Comparison of ENCODE assay signal across 23 cellular contexts in the genomic region with DNA sequence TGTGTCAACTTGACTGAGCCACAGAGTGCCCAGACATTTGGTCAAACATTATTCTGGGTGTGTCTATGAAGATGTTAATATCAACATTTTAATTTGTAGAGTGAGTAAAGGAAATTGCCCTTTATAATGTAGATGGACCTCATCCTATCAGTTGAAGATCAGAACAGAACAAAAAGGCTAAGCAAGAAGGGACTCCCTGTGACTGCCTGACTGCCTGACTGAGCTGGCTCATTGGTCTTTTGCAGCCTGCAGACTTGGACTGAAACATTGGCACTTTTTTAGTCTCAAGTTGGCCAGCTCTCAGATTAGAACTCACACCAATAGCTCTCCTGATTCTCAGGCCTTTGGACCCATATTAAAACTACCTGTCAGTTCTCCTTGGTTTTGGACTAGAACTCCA.
DNase-seq lines count a peak whose midpoint lies in the region; ATAC-seq, FAIRE-seq and TF ChIP-seq lines count a peak whose summit lies in the region.
"Had no signal": no experiment of that assay in that cellular context is flagged by ENCODE, and none has a peak within 500 bp of the region (broad histone marks: within the 10 kb centered on the region; RNA-seq: fewer than 3 reads in every experiment).

No MANE protein-coding gene starts in this region.

- H3K9me3 ChIP-seq in H1 (ENCODE audit: insufficient read depth in 2 of 2, low read depth in 1 of 2, low read length in 1 of 2), result no peaks in the 10 kb centered on the region
- H3K9me3 ChIP-seq: A549; BE2C; BLaER1 treated with 17β-estradiol and CSF1 and Interleukin-3, amounts not matched to agents 10 nM and 100 nM had no signal

- no peak overlapping the region for H2AK5ac ChIP-seq in H1 (ENCODE audit: low read depth, low read length)
- no peak overlapping the region for H2AK5ac ChIP-seq in mesendoderm (ENCODE audit: low read length)

- ATAC-seq in GM21526 (IDR thresholded peaks at IDR 0.05; ENCODE audit: low FRiP score, unreplicated experiment) (no peak), GM21825 (IDR thresholded peaks at IDR 0.05; ENCODE audit: unreplicated experiment) (no peak)
- ATAC-seq: A549 had no signal

- H4K20me1 ChIP-seq in H1 (replicated peaks in 1 of 2; ENCODE audit: control insufficient read depth in 1 of 2, insufficient read depth in 2 of 2, low read length in 2 of 2), result no peaks in the 10 kb centered on the region
- H4K20me1 ChIP-seq: BLaER1 treated with 17β-estradiol and CSF1 and Interleukin-3, amounts not matched to agents 10 nM and 100 nM had no signal

- H2BK5ac ChIP-seq in H1 (ENCODE audit: low read depth, low read length), result no peak overlapping the region
- H2BK5ac ChIP-seq in mesendoderm (ENCODE audit: low read length), result no peak overlapping the region

- TF ChIP-seq CTCF in H1 (IDR thresholded peaks at IDR 0.05; ENCODE audit: control extremely low read depth in 1 of 3, insufficient read depth in 1 of 3, low read depth in 1 of 3, low read length in 3 of 3), result no peak

- H2BK20ac ChIP-seq in H1 (ENCODE audit: low read length), result no peak overlapping the region

- FAIRE-seq in H54 (lab: Jason Lieb, UNC) (peak; percentile 57), H1 (lab: Jason Lieb, UNC) (no peak)
- FAIRE-seq: A549, GM12892, GM19239 had no signal

- H3K27ac ChIP-seq in H1 (ENCODE audit: low read depth, low read length), result no peak overlapping the region
- H3K27ac ChIP-seq in mesendoderm (ENCODE audit: low read depth, low read length), result no peak overlapping the region
- H3K27ac ChIP-seq: A549; BLaER1 treated with 17β-estradiol and CSF1 and Interleukin-3, amounts not matched to agents 10 nM and 100 nM; GM23248 had no signal

- H3K79me2 ChIP-seq in H1 (ENCODE audit: control insufficient read depth in 1 of 2, insufficient read depth in 2 of 2, low read length in 2 of 2) (no peaks in the 10 kb centered on the region), mesendoderm (ENCODE audit: control insufficient read depth, insufficient read depth, low read length) (no peaks in the 10 kb centered on the region)

- no peaks in the 10 kb centered on the region for H3K36me3 ChIP-seq in H1 (ENCODE audit: control insufficient read depth in 2 of 4, insufficient read depth in 4 of 4, low read length in 3 of 4)
- H3K36me3 ChIP-seq in mesendoderm (ENCODE audit: control insufficient read depth, insufficient read depth, low read length), result no peaks in the 10 kb centered on the region
- H3K36me3 ChIP-seq: BE2C; BLaER1 treated with 17β-estradiol and CSF1 and Interleukin-3, amounts not matched to agents 10 nM and 100 nM had no signal

- CTCF ChIA-PET in H1 (lab: Charles Lee; ENCODE audit: partially characterized antibody), result no interaction called here

- H4K91ac ChIP-seq in H1 (replicated peaks; ENCODE audit: insufficient read length, low read length), result no peak overlapping the region

- H4K8ac ChIP-seq in H1 (ENCODE audit: extremely low read depth, insufficient read depth, low read length), result no peak overlapping the region
- no peak overlapping the region for H4K8ac ChIP-seq in mesendoderm (ENCODE audit: low read depth, low read length)

- TF ChIP-seq POLR2A in H54 (IDR thresholded peaks at IDR 0.05; ENCODE audit: low read depth, low read length), result no peak
- TF ChIP-seq POLR2A in H1 (IDR thresholded peaks at IDR 0.05; ENCODE audit: control extremely low read depth in 1 of 2, low read depth in 2 of 2, low read length in 2 of 2), result no peak

- H3K23ac ChIP-seq in H1 (ENCODE audit: insufficient read length) (no peak overlapping the region), mesendoderm (ENCODE audit: low read length) (no peak overlapping the region)

- no peak overlapping the region for H3K4ac ChIP-seq in H1 (replicated peaks; ENCODE audit: insufficient read length, low read depth, low read length)
- no peak overlapping the region for H3K4ac ChIP-seq in mesendoderm (ENCODE audit: low read depth, low read length)

- H4K5ac ChIP-seq in H1 (ENCODE audit: insufficient read length, low read depth, low read length), result no peak overlapping the region
- H4K5ac ChIP-seq in mesendoderm (ENCODE audit: low read length), result no peak overlapping the region

- H3K56ac ChIP-seq in H1 (replicated peaks; ENCODE audit: insufficient read length, low read depth, low read length), result no peak overlapping the region
- no peak overlapping the region for H3K56ac ChIP-seq in mesendoderm (ENCODE audit: low read length)

- H3K14ac ChIP-seq in H1 (ENCODE audit: insufficient read length), result no peak overlapping the region

- no peak for TF ChIP-seq RAD21 in H1 (IDR thresholded peaks at IDR 0.05 in 1 of 2, conservative IDR thresholded peaks at IDR 0.05 in 1 of 2; ENCODE audit: low read depth in 2 of 2, low read length in 2 of 2)

- no peaks in the 10 kb centered on the region for H3K4me1 ChIP-seq in H1 (replicated peaks in 1 of 4; ENCODE audit: control insufficient read depth in 3 of 4, insufficient read depth in 4 of 4, low read length in 3 of 4)
- H3K4me1 ChIP-seq in mesendoderm (ENCODE audit: control insufficient read depth, low read depth, low read length), result no peaks in the 10 kb centered on the region
- H3K4me1 ChIP-seq: A549, BE2C had no signal

- H3K9ac ChIP-seq in H1 (replicated peaks in 1 of 4; ENCODE audit: extremely low read depth in 1 of 4, low read depth in 3 of 4, low read length in 3 of 4) (no peak overlapping the region), mesendoderm (ENCODE audit: low read length) (no peak overlapping the region)
- H3K9ac ChIP-seq: BLaER1 treated with 17β-estradiol and CSF1 and Interleukin-3, amounts not matched to agents 10 nM and 100 nM; GM23248 had no signal

- peak; percentile 6 for DNase-seq in ELF-1 (ENCODE audit: low read depth, low spot score)
- no peak for DNase-seq in H54 (ENCODE audit: insufficient read length, low spot score)
- no peak for DNase-seq in H1 (ENCODE audit: low read depth in 1 of 2, low spot score in 2 of 2)
- DNase-seq in mesendoderm, result peak; percentile 0
- no peak for DNase-seq in NCI-H1694 (lab: John Stamatoyannopoulos, UW)
- DNase-seq in EL, result no peak
- DNase-seq: 8988T; ACHN; AML-193; BE2C; CD4-positive, alpha-beta T cell; CD8-positive, alpha-beta memory T cell; DMS53; DMS79 treated with DMSO at 0.1 percent for 48 hours; GM23248; H7; HCEC 1CT had no signal

- H2BK15ac ChIP-seq in H1 (ENCODE audit: low read length), result no peak overlapping the region
- H2BK15ac ChIP-seq in mesendoderm (replicated peaks; ENCODE audit: low read depth), result no peak overlapping the region

- POLR2A ChIA-PET in H1 (lab: Charles Lee; ENCODE audit: partially characterized antibody), result no interaction called here

- TF ChIP-seq EP300 in H1 (IDR thresholded peaks at IDR 0.05; ENCODE audit: borderline replicate concordance in 1 of 2, low read depth in 2 of 2, low read length in 2 of 2), result no peak

- H3K4me2 ChIP-seq in H1 (ENCODE audit: insufficient read depth in 1 of 2, low read depth in 2 of 2, low read length in 2 of 2) (no peak overlapping the region), mesendoderm (ENCODE audit: low read length) (no peak overlapping the region)
- H3K4me2 ChIP-seq: A549; BLaER1 treated with 17β-estradiol and CSF1 and Interleukin-3, amounts not matched to agents 10 nM and 100 nM had no signal

- no peak overlapping the region for H3K4me3 ChIP-seq in H1 (ENCODE audit: extremely low read depth in 1 of 4, insufficient read depth in 2 of 4, low read depth in 3 of 4, low read length in 4 of 4)
- H3K4me3 ChIP-seq in mesendoderm (ENCODE audit: low read length), result no peak overlapping the region
- H3K4me3 ChIP-seq: A549; BLaER1 treated with 17β-estradiol and CSF1 and Interleukin-3, amounts not matched to agents 10 nM and 100 nM; GM23248 had no signal

- peak overlapping the region; percentile 27; the same call in 1 of the 2 replicates for H2AFZ ChIP-seq in H1 (ENCODE audit: low read length)
- H2AFZ ChIP-seq: GM23248 had no signal

- H3K27me3 ChIP-seq in H1 (replicated peaks in 1 of 4; ENCODE audit: control insufficient read depth in 3 of 4, extremely low read depth in 1 of 4, insufficient read depth in 3 of 4, low read length in 3 of 4) (no peaks in the 10 kb centered on the region), mesendoderm (ENCODE audit: insufficient read depth, low read length, poor library complexity) (no peaks in the 10 kb centered on the region)
- H3K27me3 ChIP-seq: BE2C; BLaER1 treated with 17β-estradiol and CSF1 and Interleukin-3, amounts not matched to agents 10 nM and 100 nM had no signal

- no peaks in the 10 kb centered on the region for H3K79me1 ChIP-seq in H1 (ENCODE audit: low read depth, low read length)
- H3K79me1 ChIP-seq in mesendoderm (ENCODE audit: low read length), result no peaks in the 10 kb centered on the region

- H2BK120ac ChIP-seq in H1 (replicated peaks; ENCODE audit: low read depth, low read length) (no peak overlapping the region), mesendoderm (ENCODE audit: low read depth, low read length) (no peak overlapping the region)

- no peak overlapping the region for H2BK12ac ChIP-seq in H1 (ENCODE audit: low read depth, low read length)

- H3K23me2 ChIP-seq in H1 (ENCODE audit: low read depth, low read length), result no peaks in the 10 kb centered on the region

- no peak overlapping the region for H3K18ac ChIP-seq in H1 (ENCODE audit: extremely low read depth, low read length)
- H3K18ac ChIP-seq in mesendoderm (ENCODE audit: low read length), result no peak overlapping the region

TF ChIP-seq in H1, 55 proteins besides CTCF, POLR2A, EP300 and RAD21 (continues in another document):
- no peak for TF ChIP-seq CTBP2 (IDR thresholded peaks at IDR 0.05; ENCODE audit: borderline replicate concordance, insufficient read depth, insufficient read length, low read length)
- TF ChIP-seq CHD2 (IDR thresholded peaks at IDR 0.05; ENCODE audit: low read length), result no peak
- TF ChIP-seq GABPA (IDR thresholded peaks at IDR 0.05; ENCODE audit: borderline replicate concordance, insufficient read depth, low read length), result no peak
- TF ChIP-seq, protein P1, sequence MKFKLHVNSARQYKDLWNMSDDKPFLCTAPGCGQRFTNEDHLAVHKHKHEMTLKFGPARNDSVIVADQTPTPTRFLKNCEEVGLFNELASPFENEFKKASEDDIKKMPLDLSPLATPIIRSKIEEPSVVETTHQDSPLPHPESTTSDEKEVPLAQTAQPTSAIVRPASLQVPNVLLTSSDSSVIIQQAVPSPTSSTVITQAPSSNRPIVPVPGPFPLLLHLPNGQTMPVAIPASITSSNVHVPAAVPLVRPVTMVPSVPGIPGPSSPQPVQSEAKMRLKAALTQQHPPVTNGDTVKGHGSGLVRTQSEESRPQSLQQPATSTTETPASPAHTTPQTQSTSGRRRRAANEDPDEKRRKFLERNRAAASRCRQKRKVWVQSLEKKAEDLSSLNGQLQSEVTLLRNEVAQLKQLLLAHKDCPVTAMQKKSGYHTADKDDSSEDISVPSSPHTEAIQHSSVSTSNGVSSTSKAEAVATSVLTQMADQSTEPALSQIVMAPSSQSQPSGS (IDR thresholded peaks at IDR 0.05; ENCODE audit: low read length), result no peak
- no peak for TF ChIP-seq GTF2F1 (IDR thresholded peaks at IDR 0.05; ENCODE audit: borderline replicate concordance, low read depth, low read length)
- TF ChIP-seq BRCA1 (IDR thresholded peaks at IDR 0.05; ENCODE audit: low read depth, low read length), result no peak
- TF ChIP-seq CBX8 (IDR thresholded peaks at IDR 0.05; ENCODE audit: borderline replicate concordance, low read depth, low read length), result no peak
- TF ChIP-seq CBX5 (IDR thresholded peaks at IDR 0.05; ENCODE audit: low read depth, low read length), result no peak
- no peak for TF ChIP-seq ZNF274 (IDR thresholded peaks at IDR 0.05; ENCODE audit: borderline replicate concordance, extremely low read depth, low read length)

Comparison
In these comparisons a context has a peak if more than half of its experiments do, and no peak if none do; other contexts are left out.
1. DNase-seq: peak in ELF-1 (single experiment) and mesendoderm (single experiment); none in H54 (single experiment), H1 (0 of 2), NCI-H1694 (single experiment) and EL (single experiment).